ENCODE assay signal across 23 cellular contexts in genomic region chr15:31260646-31261265, GRCh38.
DNase-seq lines count a peak whose midpoint lies in the region; ATAC-seq and TF ChIP-seq lines count a peak whose summit lies in the region.
"Had no signal": no experiment of that assay in that cellular context is flagged by ENCODE, and none has a peak within 500 bp of the region (broad histone marks: within the 10 kb centered on the region; RNA-seq: fewer than 3 reads in every experiment).

No MANE protein-coding gene starts in this region.

- H3K27me3 ChIP-seq in upper lobe of right lung (no peaks in the 10 kb centered on the region), tibial nerve (no peaks in the 10 kb centered on the region)
- H3K27me3 ChIP-seq: colonic mucosa, gastroesophageal sphincter, upper lobe of left lung had no signal

- no peak overlapping the region for H3K4me3 Mint-ChIP-seq in activated naive CD4-positive, alpha-beta T cell treated with anti-CD3 and anti-CD28 coated beads for 36 hours
- H3K4me3 Mint-ChIP-seq in T-helper 17 cell = no peak overlapping the region
- H3K4me3 Mint-ChIP-seq: activated B cell treated with CpG ODN at 0.5 μM for 24 hours; activated T-helper 17 cell treated with anti-CD3 and anti-CD28 coated beads, Interleukin-2, amount 50 U/mL, for 72 hours; brain; stimulated activated naive CD8-positive, alpha-beta T cell treated with anti-CD3 and anti-CD28 coated beads, Interleukin-15, Interleukin-2, amounts not matched to agents 100 ng/mL and 50 ng/mL, for 24 hours had no signal

- H3K27ac ChIP-seq in upper lobe of right lung (no peak overlapping the region), tibial nerve (no peak overlapping the region)
- H3K27ac ChIP-seq: colonic mucosa, gastroesophageal sphincter, lower lobe of right lung, upper lobe of left lung had no signal

- no peaks in the 10 kb centered on the region for H3K9me3 Mint-ChIP-seq in activated naive CD4-positive, alpha-beta T cell treated with anti-CD3 and anti-CD28 coated beads for 36 hours
- H3K9me3 Mint-ChIP-seq: activated T-helper 17 cell treated with anti-CD3 and anti-CD28 coated beads, Interleukin-2, amount 50 U/mL, for 72 hours had no signal

- H3K4me1 Mint-ChIP-seq in activated naive CD4-positive, alpha-beta T cell treated with anti-CD3 and anti-CD28 coated beads for 36 hours (ENCODE audit: low read depth) = peaks cover 64% of the 10 kb centered on the region
- H3K4me1 Mint-ChIP-seq in T-helper 17 cell = peaks cover 56% of the 10 kb centered on the region

- H3K9me3 ChIP-seq in T-helper 17 cell (ENCODE audit: control insufficient read depth, low read length, poor library complexity, severe bottlenecking) (no peaks in the 10 kb centered on the region), mucosa of descending colon (no peaks in the 10 kb centered on the region), upper lobe of right lung (no peaks in the 10 kb centered on the region), tibial nerve (no peaks in the 10 kb centered on the region)
- H3K9me3 ChIP-seq: colonic mucosa, gastroesophageal sphincter, lower lobe of right lung, upper lobe of left lung had no signal

- intact Hi-C loops in activated naive CD4-positive, alpha-beta T cell treated with anti-CD3 and anti-CD28 coated beads for 36 hours (cut with micrococcal nuclease) = loop anchor here (5.0 kb wide), 1 partner anchor 107 kb away; no protein-coding TSS in a partner anchor
- intact Hi-C loops in mucosa of descending colon (cut with DNase I, micrococcal nuclease) = no loop called here
- intact Hi-C loops in upper lobe of right lung (cut with DNase I) = no loop called here

- ATAC-seq in T-helper 17 cell (no peak), mucosa of descending colon (no peak), upper lobe of right lung (no peak), GM21515 (IDR thresholded peaks at IDR 0.05; ENCODE audit: unreplicated experiment) (no peak)
- ATAC-seq: activated T-helper 17 cell treated with anti-CD3 and anti-CD28 coated beads, Interleukin-2, amount 50 U/mL, for 72 hours; gastroesophageal sphincter; lower lobe of right lung; SK-N-SH treated with all-trans-retinoic acid at 6 μM for 48 hours had no signal

- DNase-seq in activated naive CD4-positive, alpha-beta T cell treated with anti-CD3 and anti-CD28 coated beads for 36 hours = peak; percentile 1
- DNase-seq in activated naive CD4-positive, alpha-beta T cell treated with Interleukin-2 at 50 U/mL for 16 hours = no peak
- DNase-seq in T-helper 17 cell (no peak), mucosa of descending colon (peak in 2 of 3 donors; percentile 17 to 37), upper lobe of right lung (peak; percentile 18), tibial nerve (ENCODE audit: low spot score in 2 of 2) (no peak), SIG-M5 treated with dmso at 0.1 percent for 504 hours (lab: John Stamatoyannopoulos, UW; ENCODE audit: unreplicated experiment) (no peak)
- DNase-seq: ACHN; activated B cell treated with CpG ODN at 0.5 μM for 24 hours; colonic mucosa; GOT3; lower lobe of right lung; NCI-H1436; NCI-H2107; NCI-H510A treated with DMSO at 0.1 percent for 48 hours; stimulated activated CD4-positive, alpha-beta T cell treated with anti-CD3 and anti-CD28 coated beads, Interleukin-4, amount 100 ng/mL, for 1 hour had no signal

- no peak for TF ChIP-seq POLR2A in tibial nerve (IDR thresholded peaks at IDR 0.05)

- 91 to 94% methylated on average over 11 of the region's 11 CpGs for WGBS in tibial nerve, 2 donors

- H3K36me3 Mint-ChIP-seq in activated naive CD4-positive, alpha-beta T cell treated with anti-CD3 and anti-CD28 coated beads for 36 hours (ENCODE audit: low read depth) = no peaks in the 10 kb centered on the region
- no peaks in the 10 kb centered on the region for H3K36me3 Mint-ChIP-seq in T-helper 17 cell (ENCODE audit: low read depth)
- H3K36me3 Mint-ChIP-seq: brain had no signal

- H3K36me3 ChIP-seq in mucosa of descending colon (ENCODE audit: low read depth) (no peaks in the 10 kb centered on the region), upper lobe of right lung (no peaks in the 10 kb centered on the region), tibial nerve (no peaks in the 10 kb centered on the region)
- H3K36me3 ChIP-seq: colonic mucosa, gastroesophageal sphincter, lower lobe of right lung, upper lobe of left lung had no signal

- no peak overlapping the region for H3K27ac Mint-ChIP-seq in activated naive CD4-positive, alpha-beta T cell treated with anti-CD3 and anti-CD28 coated beads for 36 hours
- H3K27ac Mint-ChIP-seq in T-helper 17 cell = peak overlapping the region; percentile 95
- H3K27ac Mint-ChIP-seq: activated T-helper 17 cell treated with anti-CD3 and anti-CD28 coated beads, Interleukin-2, amount 50 U/mL, for 72 hours; stimulated activated naive CD8-positive, alpha-beta T cell treated with anti-CD3 and anti-CD28 coated beads, Interleukin-15, Interleukin-2, amounts not matched to agents 100 ng/mL and 50 ng/mL, for 24 hours had no signal

- TF ChIP-seq EP300 in tibial nerve (IDR thresholded peaks at IDR 0.05) = no peak

- CTCF ChIA-PET in activated naive CD4-positive, alpha-beta T cell treated with anti-CD3 and anti-CD28 coated beads for 36 hours (lab: Charles Lee) = interaction anchor here (1.2 kb wide), 1 partner anchor 228 kb away, joined by 3 read pairs; no protein-coding TSS in a partner anchor

- H3K4me3 ChIP-seq in mucosa of descending colon = no peak overlapping the region
- H3K4me3 ChIP-seq in upper lobe of right lung = no peak overlapping the region
- no peak overlapping the region for H3K4me3 ChIP-seq in tibial nerve
- H3K4me3 ChIP-seq: colonic mucosa, gastroesophageal sphincter, lower lobe of right lung, upper lobe of left lung had no signal

- H3K27me3 Mint-ChIP-seq in activated naive CD4-positive, alpha-beta T cell treated with anti-CD3 and anti-CD28 coated beads for 36 hours (ENCODE audit: low read depth) = no peaks in the 10 kb centered on the region
- no peaks in the 10 kb centered on the region for H3K27me3 Mint-ChIP-seq in T-helper 17 cell
- H3K27me3 Mint-ChIP-seq: activated B cell treated with CpG ODN at 0.5 μM for 24 hours; activated T-helper 17 cell treated with anti-CD3 and anti-CD28 coated beads, Interleukin-2, amount 50 U/mL, for 72 hours had no signal

- TF ChIP-seq CTCF in mucosa of descending colon (IDR thresholded peaks at IDR 0.05) (no peak), upper lobe of right lung (IDR thresholded peaks at IDR 0.05) (no peak), tibial nerve (IDR thresholded peaks at IDR 0.05) (no peak)

- H3K4me1 ChIP-seq in mucosa of descending colon (ENCODE audit: low read depth) (peaks cover 41% of the 10 kb centered on the region), upper lobe of right lung (peaks cover 32% of the 10 kb centered on the region), tibial nerve (peaks cover 0 to 34% (median 30%) of the 10 kb centered on the region in 4 donors)

Comparison
In these comparisons a context has a peak if more than half of its experiments do, and no peak if none do; other contexts are left out.
1. DNase-seq: peak in activated naive CD4-positive, alpha-beta T cell treated with anti-CD3 and anti-CD28 coated beads for 36 hours (single experiment), mucosa of descending colon (2 of 3) and upper lobe of right lung (single experiment); none in activated naive CD4-positive, alpha-beta T cell treated with Interleukin-2 at 50 U/mL for 16 hours (single experiment), T-helper 17 cell (0 of 3), tibial nerve (0 of 2) and SIG-M5 treated with dmso at 0.1 percent for 504 hours (single experiment).